1 cellular context compared by ENCODE assay signal in genomic region chr11:30346068-30346688, GRCh38.
TF ChIP-seq lines count a peak whose summit lies in the region.

No MANE protein-coding gene starts in this region.

TF ChIP-seq in HepG2, 621 proteins besides CTCF, POLR2A, EP300 and RAD21:
- TF ChIP-seq ZNF296 (CRISPR knock-in tag; conservative IDR thresholded peaks at IDR 0.05) (no peak), ZNF121 (CRISPR knock-in tag; IDR thresholded peaks at IDR 0.05) (no peak), MXI1 (IDR thresholded peaks at IDR 0.05; ENCODE audit: borderline replicate concordance, low read depth, low read length) (no peak), GLI4 (CRISPR knock-in tag; IDR thresholded peaks at IDR 0.05; ENCODE audit: borderline replicate concordance) (no peak), TEAD2 (CRISPR knock-in tag; IDR thresholded peaks at IDR 0.05) (no peak), ZNF329 (CRISPR knock-in tag; IDR thresholded peaks at IDR 0.05; ENCODE audit: low read depth) (no peak), PRDM4 (CRISPR knock-in tag; IDR thresholded peaks at IDR 0.05; ENCODE audit: borderline replicate concordance) (no peak), BRD4 (CRISPR knock-in tag; IDR thresholded peaks at IDR 0.05) (no peak), ZNF720 (CRISPR knock-in tag; IDR thresholded peaks at IDR 0.05) (no peak), STAG1 (CRISPR knock-in tag; IDR thresholded peaks at IDR 0.05) (peak; percentile 76), ZGPAT (CRISPR knock-in tag; IDR thresholded peaks at IDR 0.05) (no peak), ZNF841 (CRISPR knock-in tag; IDR thresholded peaks at IDR 0.05; ENCODE audit: borderline replicate concordance) (no peak), SMC3 (IDR thresholded peaks at IDR 0.05; ENCODE audit: low read length) (peak; percentile 64), ZNF3 (CRISPR knock-in tag; IDR thresholded peaks at IDR 0.05) (no peak)
